Comparison of ENCODE assay signal across 8 cellular contexts in genomic region chr15:75451674-75452363, GRCh38. TPM values are rescaled to one million over a fixed set of nuclear protein-coding genes. Genes with fewer than 3 reads are reported as not detected.
A peak's percentile ranks its signal among the peaks of the same experiment; 100 is the strongest.
DNase-seq lines count a peak whose midpoint lies in the region; ATAC-seq and TF ChIP-seq lines count a peak whose summit lies in the region.

SIN3A (minus strand) TSS chr15:75451690; CDS start chr15:75430375, 21,315 bp downstream.

- H3K27me3 Mint-ChIP-seq in activated CD4-positive, alpha-beta memory T cell treated with anti-CD3 and anti-CD28 coated beads for 36 hours = no peaks in the 10 kb centered on the region

- ATAC-seq in GM19438 (IDR thresholded peaks at IDR 0.05; ENCODE audit: low read depth, unreplicated experiment) (peak; percentile 38), HG03575 (IDR thresholded peaks at IDR 0.05; ENCODE audit: extremely low read depth, insufficient number of reproducible peaks, low FRiP score, unreplicated experiment) (peak; percentile 24)

- DNase-seq in NCI-H82 treated with DMSO at 0.1 percent for 48 hours (lab: John Stamatoyannopoulos, UW; ENCODE audit: unreplicated experiment) (peak; percentile 100), dermis microvascular lymphatic vessel endothelial cell (ENCODE audit: low read depth in 2 of 2) (peak; percentile 100)
- peak; percentile 100 for DNase-seq in activated CD4-positive, alpha-beta memory T cell treated with anti-CD3 and anti-CD28 coated beads for 36 hours
- peak; percentile 100 for DNase-seq in stimulated activated CD4-positive, alpha-beta T cell treated with anti-CD3 and anti-CD28 coated beads, Interleukin-4, amount 100 ng/mL, for 24 hours

- H3K4me2 ChIP-seq in BLaER1 treated with 17β-estradiol and CSF1 and Interleukin-3, amounts not matched to agents 10 nM and 100 nM = peak within 1 kb of the TSS; percentile 94 to 100 (median 98)

- H3K27ac ChIP-seq in BLaER1 treated with 17β-estradiol and CSF1 and Interleukin-3, amounts not matched to agents 10 nM and 100 nM = peak within 1 kb of the TSS; percentile 80 to 99 (median 95)
- peak within 1 kb of the TSS; percentile 96 to 98 for H3K27ac ChIP-seq in liver (ENCODE audit: low read depth in 1 of 2, low read length in 2 of 2)

- no peaks in the 10 kb centered on the region for H3K27me3 ChIP-seq in BLaER1 treated with 17β-estradiol and CSF1 and Interleukin-3, amounts not matched to agents 10 nM and 100 nM
- H3K27me3 ChIP-seq in liver (ENCODE audit: control insufficient read depth in 4 of 4, insufficient read depth in 4 of 4, low read length in 3 of 4) = no peaks in the 10 kb centered on the region

- peaks cover 38% of the 10 kb centered on the region for H3K4me1 Mint-ChIP-seq in activated CD4-positive, alpha-beta memory T cell treated with anti-CD3 and anti-CD28 coated beads for 36 hours (ENCODE audit: low read depth)

- H3K4me1 ChIP-seq in BLaER1 treated with 17β-estradiol and CSF1 and Interleukin-3, amounts not matched to agents 10 nM and 100 nM = peaks cover 34 to 57% (median 48%) of the 10 kb centered on the region in 10 experiments
- H3K4me1 ChIP-seq in liver (ENCODE audit: control insufficient read depth in 4 of 4, insufficient read depth in 4 of 4, low read length in 3 of 4) = peaks cover 1 to 35% (median 25%) of the 10 kb centered on the region in 4 donors

- no peaks in the 10 kb centered on the region for H3K9me3 Mint-ChIP-seq in activated CD4-positive, alpha-beta memory T cell treated with anti-CD3 and anti-CD28 coated beads for 36 hours

- under 1% methylated on average over 39 of the region's 39 CpGs for WGBS in liver

- H3K36me3 ChIP-seq in BLaER1 treated with 17β-estradiol and CSF1 and Interleukin-3, amounts not matched to agents 10 nM and 100 nM = peaks cover 7 to 16% (median 14%) of the 10 kb centered on the region in 11 experiments; a peak in 16 of 22 replicates
- peaks cover 0 to 3% (median 1%) of the 10 kb centered on the region in 4 donors for H3K36me3 ChIP-seq in liver (ENCODE audit: control insufficient read depth in 4 of 4, insufficient read depth in 3 of 4, low read depth in 1 of 4, low read length in 3 of 4)

- no peak for TF ChIP-seq CTCF in liver (IDR thresholded peaks at IDR 0.05; ENCODE audit: low read depth, low read length, missing input control)

- no peaks in the 10 kb centered on the region for H3K9me3 ChIP-seq in BLaER1 treated with 17β-estradiol and CSF1 and Interleukin-3, amounts not matched to agents 10 nM and 100 nM (replicated peaks in 1 of 11)
- no peaks in the 10 kb centered on the region for H3K9me3 ChIP-seq in liver (ENCODE audit: control insufficient read depth in 4 of 4, low read length in 3 of 4)

- H3K9ac ChIP-seq in BLaER1 treated with 17β-estradiol and CSF1 and Interleukin-3, amounts not matched to agents 10 nM and 100 nM = peak within 1 kb of the TSS; percentile 89 to 97 (median 93)
- H3K9ac ChIP-seq in liver (ENCODE audit: low read depth in 1 of 2, low read length in 2 of 2) = peak within 1 kb of the TSS; percentile 25 to 86

- peak within 1 kb of the TSS; percentile 81 to 99 (median 90) for H3K4me3 ChIP-seq in BLaER1 treated with 17β-estradiol and CSF1 and Interleukin-3, amounts not matched to agents 10 nM and 100 nM
- H3K4me3 ChIP-seq in liver (ENCODE audit: low read depth in 1 of 3, low read length in 3 of 3) = peak within 1 kb of the TSS; percentile 85 to 89 (median 86)

- H3K4me3 Mint-ChIP-seq in activated CD4-positive, alpha-beta memory T cell treated with anti-CD3 and anti-CD28 coated beads for 36 hours = peak within 1 kb of the TSS; percentile 97

- CTCF ChIA-PET in activated CD4-positive, alpha-beta memory T cell treated with anti-CD3 and anti-CD28 coated beads for 36 hours (lab: Charles Lee) = interaction anchor here (0.8 to 7.4 kb wide), 7 partner anchors 40 to 672 kb away, joined by 3 to 87 read pairs (median 3); partner anchors contain the start of genes IMP3, MAN2C1 and PTPN9

- intact Hi-C loops in activated CD4-positive, alpha-beta memory T cell treated with anti-CD3 and anti-CD28 coated beads for 36 hours (cut with micrococcal nuclease) = loop anchor here (1.0 to 5.0 kb wide), 11 partner anchors 45 to 1545 kb away; partner anchors contain the start of genes C15orf39, CLK3, CSK and MAN2C1

- TF ChIP-seq RAD21 in liver (IDR thresholded peaks at IDR 0.05) = peak in 1 of 2 donors; percentile 15

- H4K20me1 ChIP-seq in BLaER1 treated with 17β-estradiol and CSF1 and Interleukin-3, amounts not matched to agents 10 nM and 100 nM = peaks cover 38 to 47% (median 38%) of the 10 kb centered on the region in 11 experiments

- POLR2A ChIA-PET in activated CD4-positive, alpha-beta memory T cell treated with anti-CD3 and anti-CD28 coated beads for 36 hours (lab: Charles Lee) = interaction anchor here (0.9 to 7.3 kb wide), 7 partner anchors 40 to 910 kb away, joined by 3 to 86 read pairs (median 5); partner anchors contain the start of genes ARID3B, IMP3, MAN2C1 and PTPN9

- H3K36me3 Mint-ChIP-seq in activated CD4-positive, alpha-beta memory T cell treated with anti-CD3 and anti-CD28 coated beads for 36 hours = peaks cover 4% of the 10 kb centered on the region

- H3K27ac Mint-ChIP-seq in activated CD4-positive, alpha-beta memory T cell treated with anti-CD3 and anti-CD28 coated beads for 36 hours = peak within 1 kb of the TSS; percentile 99

TF ChIP-seq in liver, 16 proteins besides CTCF, POLR2A, EP300 and RAD21:
- no peak for TF ChIP-seq HNF4G (IDR thresholded peaks at IDR 0.05)
- no peak for TF ChIP-seq NR2F2 (IDR thresholded peaks at IDR 0.05)
- peak in 1 of 2 donors; percentile 72 for TF ChIP-seq EGR1 (IDR thresholded peaks at IDR 0.05; ENCODE audit: low read depth in 2 of 2)
- TF ChIP-seq FOXA2 (IDR thresholded peaks at IDR 0.05) = no peak
- peak; percentile 14 for TF ChIP-seq ZBTB33 (IDR thresholded peaks at IDR 0.05)
- TF ChIP-seq REST (IDR thresholded peaks at IDR 0.05) = peak; percentile 62
- TF ChIP-seq RXRA (IDR thresholded peaks at IDR 0.05) = peak; percentile 34 to 66
- no peak for TF ChIP-seq GABPA (IDR thresholded peaks at IDR 0.05 in 1 of 2, conservative IDR thresholded peaks at IDR 0.05 in 1 of 2)
- peak in 1 of 2 donors; percentile 55 for TF ChIP-seq HNF4A (conservative IDR thresholded peaks at IDR 0.05)
- TF ChIP-seq JUND (IDR thresholded peaks at IDR 0.05) = peak; percentile 28 to 55
- TF ChIP-seq YY1 (IDR thresholded peaks at IDR 0.05) = peak; percentile 89
- peak; percentile 87 for TF ChIP-seq TAF1 (conservative IDR thresholded peaks at IDR 0.05)
- TF ChIP-seq ATF3 (IDR thresholded peaks at IDR 0.05) = peak; percentile 25
- peak; percentile 98 for TF ChIP-seq SP1 (IDR thresholded peaks at IDR 0.05)
- peak; percentile 27 for TF ChIP-seq MAX (IDR thresholded peaks at IDR 0.05)
- TF ChIP-seq FOXA1 (IDR thresholded peaks at IDR 0.05) = no peak

RNA-seq across cellular contexts. Expression of gene SIN3A, which starts in this region (rescaled TPM):
- total RNA-seq in activated CD4-positive, alpha-beta memory T cell treated with anti-CD3 and anti-CD28 coated beads for 36 hours = 10 to 100 TPM; 80.1 to 83.3 TPM
- total RNA-seq in dermis microvascular lymphatic vessel endothelial cell (23.1 and 29.6 TPM in 2 replicates), liver (10 to 100 TPM; 19.6 to 21.9 TPM)
- 1 to 10 TPM; 6.8 to 7.1 TPM for polyA plus RNA-seq in liver

Comparison
In these comparisons a context has a peak if more than half of its experiments do, and no peak if none do; other contexts are left out.
1. Peak in every context shown above with its lines: DNase-seq, ATAC-seq, H3K4me3 ChIP-seq and H3K27ac ChIP-seq.